Comparison of ENCODE assay signal across 9 cellular contexts in genomic region chr15:48968066-48968465, GRCh38. TPM values are rescaled to one million over a fixed set of nuclear protein-coding genes. Genes with fewer than 3 reads are reported as not detected.
"Had no signal": no experiment of that assay in that cellular context is flagged by ENCODE, and none has a peak within 500 bp of the region (broad histone marks: within the 10 kb centered on the region; RNA-seq: fewer than 3 reads in every experiment).

No MANE protein-coding gene starts in this region.

- FAIRE-seq: HepG2 had no signal

- H3K9ac ChIP-seq: GM23248 had no signal

- H3K27ac ChIP-seq: GM23248, HL-60 had no signal

- ATAC-seq: HCT116, HepG2 had no signal

- H2AFZ ChIP-seq: GM23248 had no signal

- DNase-seq: GM23248, GOT3, H7, HFFc6, KBM-7 had no signal

- H3K36me3 ChIP-seq: HAP-1 had no signal

- H3K9me3 ChIP-seq: HAP-1 had no signal

- H3K4me3 ChIP-seq: GM23248, HAP-1 had no signal

RNA-seq across cellular contexts. Expression of gene SHC4, which starts 4.3 kb away (rescaled TPM):
- polyA plus RNA-seq: HepG2 had no signal
